5 cellular contexts compared by ENCODE assay signal in genomic region chr2:73168348-73168747, GRCh38. TPM values are rescaled to one million over a fixed set of nuclear protein-coding genes. Genes with fewer than 3 reads are reported as not detected.
"Had no signal": no experiment of that assay in that cellular context is flagged by ENCODE, and none has a peak within 500 bp of the region (broad histone marks: within the 10 kb centered on the region; RNA-seq: fewer than 3 reads in every experiment).

No MANE protein-coding gene starts in this region.

RNA-seq across cellular contexts. Expression of gene NOTO, which starts 34.0 kb away (rescaled TPM):
- total RNA-seq: HepG2, HT-29, HT1080, IMR-90 had no signal
- polyA plus RNA-seq: HepG2, IgD-negative memory B cell, IMR-90 had no signal
